20 cellular contexts compared by ENCODE assay signal in genomic region chr20:11777387-11777786, GRCh38.
DNase-seq lines count a peak whose midpoint lies in the region; ATAC-seq, FAIRE-seq and TF ChIP-seq lines count a peak whose summit lies in the region.
"Had no signal": no experiment of that assay in that cellular context is flagged by ENCODE, and none has a peak within 500 bp of the region (broad histone marks: within the 10 kb centered on the region; RNA-seq: fewer than 3 reads in every experiment).

No MANE protein-coding gene starts in this region.

- peak overlapping the region; percentile 51 for H3K4me2 ChIP-seq in fibroblast of lung (ENCODE audit: extremely low read depth, insufficient read depth, low read length)
- peak overlapping the region; percentile 83 for H3K4me2 ChIP-seq in osteoblast (ENCODE audit: insufficient read depth, low read length)

- H3K36me3 ChIP-seq in SJSA1 (no peaks in the 10 kb centered on the region), fibroblast of lung (ENCODE audit: control insufficient read depth, insufficient read depth, low read length) (no peaks in the 10 kb centered on the region), osteoblast (ENCODE audit: insufficient read depth, low read length) (no peaks in the 10 kb centered on the region)
- H3K36me3 ChIP-seq: WERI-Rb-1 had no signal

- no peak for ATAC-seq in GM19467 (IDR thresholded peaks at IDR 0.05; ENCODE audit: unreplicated experiment)
- ATAC-seq: body of pancreas; GM12878; left colon; stimulated activated naive B cell treated with anti-CD40 and anti-IgM and Interleukin-4, amounts not matched to agents 10 μg/mL and 1 μg/mL and 100 μg/mL, for 72 hours had no signal

- H3K27me3 ChIP-seq in SJSA1 (replicated peaks) (no peaks in the 10 kb centered on the region), fibroblast of lung (ENCODE audit: control insufficient read depth, insufficient read depth, low read length) (no peaks in the 10 kb centered on the region), osteoblast (ENCODE audit: insufficient read depth, low read length) (no peaks in the 10 kb centered on the region)
- H3K27me3 ChIP-seq: body of pancreas, testis had no signal

- DNase-seq in H54 (ENCODE audit: insufficient read length, low spot score), result no peak
- no peak for DNase-seq in SJSA1 (ENCODE audit: low read depth in 1 of 2, low spot score in 2 of 2)
- DNase-seq in fibroblast of lung (ENCODE audit: low read depth in 2 of 2), result no peak
- no peak for DNase-seq in osteoblast (ENCODE audit: insufficient read length, low spot score, missing footprints)
- no peak for DNase-seq in T1000 (lab: John Stamatoyannopoulos, UW)
- DNase-seq in hippocampal formation (lab: John Stamatoyannopoulos, UW), result no peak
- no peak for DNase-seq in NCI-H2029 treated with DMSO at 0.1 percent for 48 hours (lab: John Stamatoyannopoulos, UW)
- DNase-seq: activated CD8-positive, alpha-beta memory T cell treated with anti-CD3 and anti-CD28 coated beads, Interleukin-2, amount 50 U/mL, for 48 hours; activated naive CD8-positive, alpha-beta T cell treated with anti-CD3 and anti-CD28 coated beads for 36 hours; AML-193; body of pancreas; endodermal cell; left colon; NCI-H526 treated with DMSO at 0.1 percent for 48 hours; small intestine; stimulated activated naive B cell treated with anti-CD40 and anti-IgM and Interleukin-4, amounts not matched to agents 10 μg/mL and 1 μg/mL and 100 μg/mL, for 72 hours; testis; WERI-Rb-1 had no signal

- TF ChIP-seq POLR2A in H54 (IDR thresholded peaks at IDR 0.05; ENCODE audit: low read depth, low read length), result no peak

- H2AFZ ChIP-seq in fibroblast of lung (ENCODE audit: low read length) (no peak overlapping the region), osteoblast (ENCODE audit: low read length) (no peak overlapping the region)

- no peak overlapping the region for H3K9ac ChIP-seq in fibroblast of lung (ENCODE audit: insufficient read depth, low read length)

- H3K4me1 ChIP-seq in SJSA1 (replicated peaks) (peaks cover 16% of the 10 kb centered on the region), fibroblast of lung (ENCODE audit: control insufficient read depth, extremely low read depth, insufficient read depth, low read length) (no peaks in the 10 kb centered on the region), osteoblast (ENCODE audit: insufficient read depth, low read length) (peaks cover 9% of the 10 kb centered on the region)
- H3K4me1 ChIP-seq: body of pancreas, testis had no signal

- no peaks in the 10 kb centered on the region for H4K20me1 ChIP-seq in fibroblast of lung (ENCODE audit: control insufficient read depth, extremely low read depth, insufficient read depth, low read length)
- no peaks in the 10 kb centered on the region for H4K20me1 ChIP-seq in osteoblast (ENCODE audit: insufficient read depth, low read length)

- H3K79me2 ChIP-seq in fibroblast of lung (ENCODE audit: control insufficient read depth, insufficient read depth, low read length) (no peaks in the 10 kb centered on the region), osteoblast (ENCODE audit: insufficient read depth, low read length) (no peaks in the 10 kb centered on the region)

- no peaks in the 10 kb centered on the region for H3K9me3 ChIP-seq in SJSA1 (replicated peaks)
- H3K9me3 ChIP-seq in fibroblast of lung (ENCODE audit: control insufficient read depth, insufficient read depth, low read depth, low read length), result no peaks in the 10 kb centered on the region
- no peaks in the 10 kb centered on the region for H3K9me3 ChIP-seq in osteoblast (ENCODE audit: low read depth, low read length)
- H3K9me3 ChIP-seq: body of pancreas, testis had no signal

- FAIRE-seq in H54 (lab: Jason Lieb, UNC), result peak; percentile 66
- FAIRE-seq: GM12878, small intestine had no signal

- H3K27ac ChIP-seq in SJSA1, result peak overlapping the region; percentile 82
- H3K27ac ChIP-seq in fibroblast of lung (ENCODE audit: insufficient read depth, low read length), result no peak overlapping the region
- peak overlapping the region; percentile 39 for H3K27ac ChIP-seq in osteoblast (ENCODE audit: low read depth, low read length)
- H3K27ac ChIP-seq: body of pancreas, testis, WERI-Rb-1 had no signal

- 0 out of 2 replicates have a peak overlapping the region, but pooled peaks have one; percentile 5 for H3K4me3 ChIP-seq in SJSA1
- H3K4me3 ChIP-seq in fibroblast of lung (replicated peaks in 1 of 4; ENCODE audit: control extremely low read depth in 1 of 4, insufficient read depth in 1 of 4, low read depth in 3 of 4, low read length in 4 of 4), result no peak overlapping the region
- peak overlapping the region; percentile 58 for H3K4me3 ChIP-seq in osteoblast (ENCODE audit: insufficient read depth, low read length)
- H3K4me3 ChIP-seq: body of pancreas, GM12878, testis had no signal

- TF ChIP-seq CTCF in fibroblast of lung (conservative IDR thresholded peaks at IDR 0.05 in 1 of 2, IDR thresholded peaks at IDR 0.05 in 1 of 2; ENCODE audit: low read depth in 1 of 2, low read length in 2 of 2), result no peak
- TF ChIP-seq CTCF in osteoblast (IDR thresholded peaks at IDR 0.05; ENCODE audit: extremely low read depth, low read depth, low read length), result no peak

Comparison
In these comparisons a context has a peak if more than half of its experiments do, and no peak if none do; other contexts are left out.
1. H3K4me3 ChIP-seq: peak in SJSA1 (single experiment) and osteoblast (single experiment); none in fibroblast of lung (0 of 4).